In the genomic region with DNA sequence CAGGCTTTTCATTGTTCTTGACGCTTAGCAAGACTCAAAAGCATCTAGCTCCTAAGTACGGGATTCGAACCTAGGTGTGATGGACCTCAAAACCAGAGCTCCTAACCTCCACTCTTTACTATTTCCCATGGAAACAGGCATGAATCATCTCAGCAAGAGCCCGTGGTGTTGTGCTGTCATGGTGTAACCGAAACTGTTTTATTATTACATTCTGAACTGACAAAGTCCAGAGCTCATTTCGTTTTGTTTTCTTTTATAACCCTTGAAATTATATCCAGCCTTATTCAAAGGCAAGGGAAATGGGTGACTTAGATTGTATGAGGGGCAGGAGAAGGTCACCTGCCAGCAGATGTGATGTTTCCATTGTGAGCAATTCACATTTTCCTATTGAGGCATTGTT, we compare ENCODE assay signal across 19 cellular contexts.
"Had no signal": no experiment of that assay in that cellular context is flagged by ENCODE, and none has a peak within 500 bp of the region (broad histone marks: within the 10 kb centered on the region; RNA-seq: fewer than 3 reads in every experiment).

No MANE protein-coding gene starts in this region.

- DNase-seq: activated CD4-positive, alpha-beta T cell treated with anti-CD3 and anti-CD28 coated beads for 1 hour; activated CD4-positive, alpha-beta T cell treated with anti-CD3 and anti-CD28 coated beads, Interleukin-2, amount 50 U/mL, for 1 hour; activated CD8-positive, alpha-beta T cell treated with anti-CD3 and anti-CD28 coated beads, Interleukin-2, amount 10 ng/mL, durations not matched to agents 7 days and 5 days; activated gamma-delta T cell; cerebellar nuclear complex; gastrocnemius medialis; heart left ventricle; islet precursor cell; left colon; mesendoderm; naive B cell; retina; sigmoid colon; spleen; stimulated activated CD4-positive, alpha-beta T cell treated with anti-CD3 and anti-CD28 coated beads, Interleukin-4, amount 100 ng/mL, for 1 hour; stimulated activated naive CD4-positive, alpha-beta T cell; testis; trophoblast cell; uterus had no signal
